27 cellular contexts compared by ENCODE assay signal in the genomic region with DNA sequence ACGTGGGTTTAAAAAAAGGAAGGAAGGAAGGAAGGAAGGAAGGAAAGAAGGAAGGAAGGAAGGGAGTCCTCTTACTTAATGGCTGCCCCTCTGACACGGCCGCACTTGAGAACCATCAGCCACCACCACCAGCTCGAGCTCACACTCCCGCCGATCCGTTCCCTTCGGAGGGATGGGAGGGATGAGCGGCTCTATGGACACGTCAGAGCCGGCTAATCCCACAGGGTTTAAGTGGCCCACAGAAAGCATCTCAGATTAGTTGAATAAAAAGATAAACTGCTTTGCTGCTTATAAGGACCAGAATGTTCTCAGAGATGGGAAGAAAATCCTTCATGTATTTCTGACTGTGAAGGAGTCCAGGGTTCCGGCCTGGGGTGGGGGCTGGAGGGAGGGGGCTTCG. TPM values are rescaled to one million over a fixed set of nuclear protein-coding genes. Genes with fewer than 3 reads are reported as not detected.
A peak's percentile ranks its signal among the peaks of the same experiment; 100 is the strongest.
DNase-seq lines count a peak whose midpoint lies in the region; ATAC-seq, FAIRE-seq and TF ChIP-seq lines count a peak whose summit lies in the region.
"Had no signal": no experiment of that assay in that cellular context is flagged by ENCODE, and none has a peak within 500 bp of the region (broad histone marks: within the 10 kb centered on the region; RNA-seq: fewer than 3 reads in every experiment).

No MANE protein-coding gene starts in this region.

- ATAC-seq in upper lobe of right lung, result no peak
- ATAC-seq: A549 had no signal

- H3K27ac Mint-ChIP-seq in astrocyte (ENCODE audit: unreplicated experiment), result peak overlapping the region; percentile 51
- H3K27ac Mint-ChIP-seq: CD14-positive monocyte; CD8-positive, alpha-beta memory T cell; IgD-negative memory B cell had no signal

- no peak overlapping the region for H3K4me3 ChIP-seq in astrocyte (ENCODE audit: insufficient read depth, low read depth, low read length)
- no peak overlapping the region for H3K4me3 ChIP-seq in hepatocyte
- H3K4me3 ChIP-seq in stomach smooth muscle (ENCODE audit: low read length in 2 of 2), result no peak overlapping the region
- no peak overlapping the region for H3K4me3 ChIP-seq in testis
- H3K4me3 ChIP-seq in upper lobe of right lung, result no peak overlapping the region
- H3K4me3 ChIP-seq: A549, PC-9 had no signal

- H3K9me2 ChIP-seq in hepatocyte (replicated peaks; ENCODE audit: insufficient read depth), result no peaks in the 10 kb centered on the region

- H3K4me1 ChIP-seq in astrocyte (ENCODE audit: insufficient read depth, low read length), result no peaks in the 10 kb centered on the region
- H3K4me1 ChIP-seq in hepatocyte (ENCODE audit: insufficient read depth), result peaks cover 6% of the 10 kb centered on the region
- H3K4me1 ChIP-seq in stomach smooth muscle (ENCODE audit: control insufficient read depth, insufficient read depth, low read length), result peaks cover 56% of the 10 kb centered on the region
- peaks cover 5% of the 10 kb centered on the region for H3K4me1 ChIP-seq in testis
- no peaks in the 10 kb centered on the region for H3K4me1 ChIP-seq in upper lobe of right lung
- H3K4me1 ChIP-seq: A549 had no signal

- peaks cover 31% of the 10 kb centered on the region for H3K27me3 Mint-ChIP-seq in astrocyte (ENCODE audit: low read depth, unreplicated experiment)

- H3K27ac ChIP-seq in astrocyte (ENCODE audit: low read depth, low read length), result no peak overlapping the region
- peak overlapping the region; percentile 79 for H3K27ac ChIP-seq in hepatocyte
- peak overlapping the region; percentile 31 for H3K27ac ChIP-seq in stomach smooth muscle (ENCODE audit: low read length)
- no peak overlapping the region for H3K27ac ChIP-seq in testis
- H3K27ac ChIP-seq in upper lobe of right lung, result no peak overlapping the region
- H3K27ac ChIP-seq: A549, KMS-11, PC-9 had no signal

- H4K20me1 ChIP-seq in astrocyte (ENCODE audit: insufficient read depth, low read length) (no peaks in the 10 kb centered on the region), hepatocyte (ENCODE audit: insufficient read depth, poor library complexity, severe bottlenecking) (no peaks in the 10 kb centered on the region)

- no peak for FAIRE-seq in D721Med (lab: Jason Lieb, UNC)
- FAIRE-seq in astrocyte (lab: Jason Lieb, UNC), result no peak
- FAIRE-seq in RCC 7860 (lab: Jason Lieb, UNC), result no peak
- FAIRE-seq: A549, GM12892 had no signal

- WGBS in hepatocyte (ENCODE audit: low lambda C conversion rate, missing lambda C conversion rate), result 66% methylated on average over 13 of the region's 13 CpGs
- 87% methylated on average over 13 of the region's 13 CpGs for WGBS in testis, 2 donors

- H3K4me1 Mint-ChIP-seq in astrocyte (ENCODE audit: low read depth, unreplicated experiment), result no peaks in the 10 kb centered on the region
- H3K4me1 Mint-ChIP-seq: CD14-positive monocyte; CD8-positive, alpha-beta memory T cell had no signal

- DNase-seq in D721Med (ENCODE audit: insufficient read length, low spot score) (peak; percentile 60), astrocyte (ENCODE audit: low read depth) (no peak), hepatocyte (ENCODE audit: low spot score) (peak; percentile 44), RCC 7860 (ENCODE audit: low spot score) (no peak), NCI-H2171 treated with DMSO at 0.1 percent for 48 hours (lab: John Stamatoyannopoulos, UW) (no peak), testis (no peak), upper lobe of right lung (no peak)
- DNase-seq: AML-193; CD8-positive, alpha-beta memory T cell; DMS79 treated with DMSO at 0.1 percent for 48 hours; GOT3; HCEC 1CT; MM.1S; NCI-H1417 treated with DMSO at 0.1 percent for 48 hours; NCI-H1694 treated with DMSO at 0.1 percent for 48 hours; NCI-H2081; NCI-H524; NCI-H774; PC-9; RPMI8226; SHP77 had no signal

- H2AFZ ChIP-seq in astrocyte (ENCODE audit: low read depth, low read length) (no peak overlapping the region), hepatocyte (no peak overlapping the region)
- H2AFZ ChIP-seq: PC-9 had no signal

- H3K4me2 ChIP-seq in astrocyte (ENCODE audit: low read length), result no peak overlapping the region
- H3K4me2 ChIP-seq in hepatocyte, result no peak overlapping the region
- H3K4me2 ChIP-seq: A549, KMS-11, PC-9 had no signal

- H3K9ac ChIP-seq in astrocyte (ENCODE audit: low read length) (no peak overlapping the region), stomach smooth muscle (ENCODE audit: low read length in 2 of 2) (no peak overlapping the region)
- H3K9ac ChIP-seq: KMS-11 had no signal

- no peak overlapping the region for H3K4me3 Mint-ChIP-seq in astrocyte (ENCODE audit: unreplicated experiment)
- H3K4me3 Mint-ChIP-seq: CD14-positive monocyte; CD8-positive, alpha-beta memory T cell; IgD-negative memory B cell had no signal

- H3K9me3 ChIP-seq in astrocyte (ENCODE audit: insufficient read depth, low read depth, low read length) (peaks cover 6% of the 10 kb centered on the region), hepatocyte (ENCODE audit: low read depth) (no peaks in the 10 kb centered on the region), stomach smooth muscle (ENCODE audit: control insufficient read depth in 2 of 2, low read length in 2 of 2) (no peaks in the 10 kb centered on the region), testis (no peaks in the 10 kb centered on the region), upper lobe of right lung (no peaks in the 10 kb centered on the region)
- H3K9me3 ChIP-seq: A549 had no signal

- no peak for TF ChIP-seq CTCF in D721Med (IDR thresholded peaks at IDR 0.05; ENCODE audit: insufficient read depth, missing control alignments)
- no peak for TF ChIP-seq CTCF in astrocyte (IDR thresholded peaks at IDR 0.05; ENCODE audit: insufficient read depth, low read depth, low read length)
- TF ChIP-seq CTCF in hepatocyte (IDR thresholded peaks at IDR 0.05; ENCODE audit: poor library complexity), result no peak
- no peak for TF ChIP-seq CTCF in testis (IDR thresholded peaks at IDR 0.05)
- no peak for TF ChIP-seq CTCF in upper lobe of right lung (IDR thresholded peaks at IDR 0.05)

- TF ChIP-seq POLR2A in testis (IDR thresholded peaks at IDR 0.05), result no peak

- no peaks in the 10 kb centered on the region for H3K36me3 ChIP-seq in astrocyte (ENCODE audit: insufficient read depth, low read length)
- H3K36me3 ChIP-seq in hepatocyte (replicated peaks; ENCODE audit: insufficient read depth, low read depth), result no peaks in the 10 kb centered on the region
- no peaks in the 10 kb centered on the region for H3K36me3 ChIP-seq in stomach smooth muscle (ENCODE audit: control insufficient read depth in 2 of 2, insufficient read depth in 2 of 2, low read length in 2 of 2)
- no peaks in the 10 kb centered on the region for H3K36me3 ChIP-seq in testis (ENCODE audit: low read depth, missing control alignments)
- H3K36me3 ChIP-seq in upper lobe of right lung, result no peaks in the 10 kb centered on the region

- H3K79me2 ChIP-seq in astrocyte (ENCODE audit: insufficient read depth, low read length) (no peaks in the 10 kb centered on the region), hepatocyte (no peaks in the 10 kb centered on the region)

- no peaks in the 10 kb centered on the region for H3K36me3 Mint-ChIP-seq in astrocyte (ENCODE audit: low read depth, unreplicated experiment)
- H3K36me3 Mint-ChIP-seq: CD14-positive monocyte; CD8-positive, alpha-beta memory T cell; IgD-negative memory B cell had no signal

- H3K9me3 Mint-ChIP-seq in astrocyte (ENCODE audit: unreplicated experiment), result peaks cover 3% of the 10 kb centered on the region

- intact Hi-C loops in testis (cut with DNase I; ENCODE audit: low total_unique reads) (no loop called here), upper lobe of right lung (cut with DNase I) (no loop called here)

- H3K27me3 ChIP-seq in astrocyte (ENCODE audit: insufficient read depth, low read length) (no peaks in the 10 kb centered on the region), hepatocyte (no peaks in the 10 kb centered on the region), stomach smooth muscle (ENCODE audit: control insufficient read depth in 1 of 2, insufficient read depth in 2 of 2, low read length in 2 of 2) (no peaks in the 10 kb centered on the region), testis (no peaks in the 10 kb centered on the region), upper lobe of right lung (no peaks in the 10 kb centered on the region)

RNA-seq across cellular contexts. Expression of gene PRIMA1, which starts 31.1 kb away (rescaled TPM):
- total RNA-seq in astrocyte (not detected in 2 replicates), hepatocyte (1.5 and 2.0 TPM in 2 replicates), testis (1 to 10 TPM; 2.1 to 3.4 TPM), upper lobe of right lung (1.9 TPM)
- polyA plus RNA-seq in hepatocyte (1.2 and 1.9 TPM in 2 replicates), testis (ENCODE audit: insufficient read depth, low read depth, low replicate concordance) (7.3 TPM)
- total RNA-seq: CD8-positive, alpha-beta memory T cell; PC-9 had no signal
- polyA plus RNA-seq: CD14-positive monocyte; CD8-positive, alpha-beta memory T cell; IgD-negative memory B cell had no signal

Comparison
In these comparisons a context has a peak if more than half of its experiments do, and no peak if none do; other contexts are left out.
1. DNase-seq: peak in D721Med (single experiment) and hepatocyte (single experiment); none in astrocyte (single experiment), RCC 7860 (single experiment), NCI-H2171 treated with DMSO at 0.1 percent for 48 hours (single experiment), testis (single experiment) and upper lobe of right lung (single experiment).
2. H3K27ac ChIP-seq: peak in hepatocyte (single experiment) and stomach smooth muscle (single experiment); none in astrocyte (single experiment), testis (0 of 2) and upper lobe of right lung (single experiment).